26 cellular contexts compared by ENCODE assay signal in genomic region chr11:61106906-61107470, GRCh38. TPM values are rescaled to one million over a fixed set of nuclear protein-coding genes. Genes with fewer than 3 reads are reported as not detected.
DNase-seq lines count a peak whose midpoint lies in the region; ATAC-seq, FAIRE-seq and TF ChIP-seq lines count a peak whose summit lies in the region.
"Had no signal": no experiment of that assay in that cellular context is flagged by ENCODE, and none has a peak within 500 bp of the region (broad histone marks: within the 10 kb centered on the region; RNA-seq: fewer than 3 reads in every experiment).

No MANE protein-coding gene starts in this region.

- H3K9me3 ChIP-seq in CD4-positive, alpha-beta T cell (ENCODE audit: control insufficient read depth, low read length): no peaks in the 10 kb centered on the region
- H3K9me3 ChIP-seq: gastroesophageal sphincter, HAP-1, ovary, SJCRH30, transverse colon had no signal

- no peak overlapping the region for H3K27ac Mint-ChIP-seq in activated CD4-positive, alpha-beta T cell treated with anti-CD3 and anti-CD28 coated beads for 36 hours
- H3K27ac Mint-ChIP-seq in CD4-positive, alpha-beta T cell: no peak overlapping the region
- H3K27ac Mint-ChIP-seq in activated naive CD8-positive, alpha-beta T cell: peak overlapping the region; percentile 97
- peak overlapping the region; percentile 78 for H3K27ac Mint-ChIP-seq in neural crest cell (ENCODE audit: unreplicated experiment)

- intact Hi-C loops in activated CD4-positive, alpha-beta T cell treated with anti-CD3 and anti-CD28 coated beads for 36 hours (cut with DNase I, micrococcal nuclease): no loop called here
- intact Hi-C loops in CD4-positive, alpha-beta T cell (cut with DNase I, micrococcal nuclease): no loop called here

- peaks cover 65% of the 10 kb centered on the region for H3K4me1 Mint-ChIP-seq in activated CD4-positive, alpha-beta T cell treated with anti-CD3 and anti-CD28 coated beads for 36 hours
- peaks cover 85% of the 10 kb centered on the region for H3K4me1 Mint-ChIP-seq in CD4-positive, alpha-beta T cell (ENCODE audit: low read depth)
- H3K4me1 Mint-ChIP-seq in activated naive CD8-positive, alpha-beta T cell (ENCODE audit: low read depth): peaks cover 82% of the 10 kb centered on the region
- H3K4me1 Mint-ChIP-seq in neural crest cell: no peaks in the 10 kb centered on the region

- TF ChIP-seq CTCF in CD4-positive, alpha-beta T cell (IDR thresholded peaks at IDR 0.05): no peak
- no peak for TF ChIP-seq CTCF in neural crest cell (conservative IDR thresholded peaks at IDR 0.05)

- CTCF ChIA-PET in activated CD4-positive, alpha-beta T cell treated with anti-CD3 and anti-CD28 coated beads for 36 hours (lab: Charles Lee): interaction anchor here (0.6 to 1.4 kb wide), 3 partner anchors 15 to 137 kb away, joined by 3 to 5 read pairs (median 3); no protein-coding TSS in a partner anchor
- CTCF ChIA-PET in CD4-positive, alpha-beta T cell (lab: Charles Lee): interaction anchor here (1.1 to 1.8 kb wide), 4 partner anchors 16 to 46 kb away, joined by 3 to 4 read pairs (median 3); no protein-coding TSS in a partner anchor

- ATAC-seq in activated CD4-positive, alpha-beta T cell treated with anti-CD3 and anti-CD28 coated beads for 36 hours: no peak
- no peak for ATAC-seq in CD4-positive, alpha-beta T cell (ENCODE audit: poor library complexity)
- ATAC-seq: gastroesophageal sphincter, right cardiac atrium had no signal

- POLR2A ChIA-PET in activated CD4-positive, alpha-beta T cell treated with anti-CD3 and anti-CD28 coated beads for 36 hours (lab: Charles Lee): interaction anchor here (0.6 to 1.5 kb wide), 4 partner anchors 83 to 201 kb away, joined by 3 to 5 read pairs (median 4); partner anchors contain the start of gene PRPF19
- POLR2A ChIA-PET in CD4-positive, alpha-beta T cell (lab: Charles Lee): interaction anchor here (0.7 to 3.2 kb wide), 13 partner anchors 12 to 132 kb away, joined by 3 to 22 read pairs (median 6); no protein-coding TSS in a partner anchor

- no peak overlapping the region for H3K4me3 Mint-ChIP-seq in activated CD4-positive, alpha-beta T cell treated with anti-CD3 and anti-CD28 coated beads for 36 hours
- no peak overlapping the region for H3K4me3 Mint-ChIP-seq in CD4-positive, alpha-beta T cell
- H3K4me3 Mint-ChIP-seq in activated naive CD8-positive, alpha-beta T cell: peak overlapping the region; percentile 74
- H3K4me3 Mint-ChIP-seq in neural crest cell: no peak overlapping the region
- H3K4me3 Mint-ChIP-seq: immature natural killer cell had no signal

- H3K27me3 ChIP-seq in CD4-positive, alpha-beta T cell (ENCODE audit: control insufficient read depth, insufficient read depth, low read length): no peaks in the 10 kb centered on the region
- H3K27me3 ChIP-seq: cardiac muscle cell, gastroesophageal sphincter, ovary, SJCRH30, transverse colon had no signal

- H3K27ac ChIP-seq in CD4-positive, alpha-beta T cell (ENCODE audit: low read depth, low read length): peak overlapping the region; percentile 67
- H3K27ac ChIP-seq: cardiac muscle cell, gastroesophageal sphincter, ovary, SJCRH30, transverse colon had no signal

- peak; percentile 52 for DNase-seq in activated CD4-positive, alpha-beta T cell treated with anti-CD3 and anti-CD28 coated beads for 36 hours
- DNase-seq in activated CD4-positive, alpha-beta T cell treated with anti-CD3 and anti-CD28 coated beads for 48 hours: no peak
- DNase-seq in CD4-positive, alpha-beta T cell: peak in 1 of 10 experiments; percentile 38
- DNase-seq in neural crest cell (ENCODE audit: low read depth, low spot score) (no peak), HTR-8/SVneo (ENCODE audit: insufficient read length, low spot score) (no peak), DMS 273 (lab: John Stamatoyannopoulos, UW; ENCODE audit: unreplicated experiment) (no peak), T-helper 9 cell (no peak)
- DNase-seq: 8988T; activated CD8-positive, alpha-beta memory T cell treated with anti-CD3 and anti-CD28 coated beads for 24 hours; amygdala; DMS53; GDM1; hippocampal formation; immature natural killer cell; mesenchymal stem cell; NCI-H187; NCI-H69; ovary; right cardiac atrium; SJCRH30; transverse colon had no signal

- peaks cover 95% of the 10 kb centered on the region for H3K36me3 Mint-ChIP-seq in activated CD4-positive, alpha-beta T cell treated with anti-CD3 and anti-CD28 coated beads for 36 hours (ENCODE audit: low read depth)
- peaks cover 83% of the 10 kb centered on the region for H3K36me3 Mint-ChIP-seq in CD4-positive, alpha-beta T cell (ENCODE audit: low read depth)
- H3K36me3 Mint-ChIP-seq in activated naive CD8-positive, alpha-beta T cell: peaks cover 27% of the 10 kb centered on the region
- no peaks in the 10 kb centered on the region for H3K36me3 Mint-ChIP-seq in neural crest cell (ENCODE audit: low read depth)
- H3K36me3 Mint-ChIP-seq: immature natural killer cell had no signal

- no peak for FAIRE-seq in HTR-8/SVneo (lab: Jason Lieb, UNC)
- FAIRE-seq: RCC 7860 had no signal

- H3K9me3 Mint-ChIP-seq in activated CD4-positive, alpha-beta T cell treated with anti-CD3 and anti-CD28 coated beads for 36 hours (ENCODE audit: low read depth): no peaks in the 10 kb centered on the region
- no peaks in the 10 kb centered on the region for H3K9me3 Mint-ChIP-seq in CD4-positive, alpha-beta T cell
- no peaks in the 10 kb centered on the region for H3K9me3 Mint-ChIP-seq in activated naive CD8-positive, alpha-beta T cell (ENCODE audit: low read depth)
- H3K9me3 Mint-ChIP-seq in neural crest cell: no peaks in the 10 kb centered on the region
- H3K9me3 Mint-ChIP-seq: immature natural killer cell had no signal

- H3K27me3 Mint-ChIP-seq in activated CD4-positive, alpha-beta T cell treated with anti-CD3 and anti-CD28 coated beads for 36 hours: no peaks in the 10 kb centered on the region
- no peaks in the 10 kb centered on the region for H3K27me3 Mint-ChIP-seq in CD4-positive, alpha-beta T cell
- no peaks in the 10 kb centered on the region for H3K27me3 Mint-ChIP-seq in activated naive CD8-positive, alpha-beta T cell
- H3K27me3 Mint-ChIP-seq in neural crest cell (ENCODE audit: low read depth): no peaks in the 10 kb centered on the region

RNA-seq across cellular contexts. Expression of gene CD5, which starts 4.7 kb away (rescaled TPM):
- total RNA-seq in activated CD4-positive, alpha-beta T cell treated with anti-CD3 and anti-CD28 coated beads for 36 hours: 100 to 1,000 TPM; 298 to 399 TPM
- total RNA-seq in CD4-positive, alpha-beta T cell: 100 to 1,000 TPM; 421 to 423 TPM
- total RNA-seq in neural crest cell: not detected in 2 replicates
- total RNA-seq: cardiac muscle cell had no signal

RNA-seq across cellular contexts. Expression of gene VPS37C, which starts 54.2 kb away (rescaled TPM):
- 10 to 100 TPM in 1 of 2 experiments, 1 to 10 TPM in 1; 9.5 to 10.6 TPM for total RNA-seq in activated CD4-positive, alpha-beta T cell treated with anti-CD3 and anti-CD28 coated beads for 36 hours
- total RNA-seq in CD4-positive, alpha-beta T cell: 1 to 10 TPM; 1.8 to 2.0 TPM
- 25.8 and 26.0 TPM in 2 replicates for total RNA-seq in neural crest cell

Comparison
In these comparisons a context has a peak if more than half of its experiments do, and no peak if none do; other contexts are left out.
1. H3K27ac Mint-ChIP-seq: peak in activated naive CD8-positive, alpha-beta T cell (single experiment) and neural crest cell (single experiment); none in activated CD4-positive, alpha-beta T cell treated with anti-CD3 and anti-CD28 coated beads for 36 hours (single experiment) and CD4-positive, alpha-beta T cell (single experiment).
2. RNA of gene CD5, which starts 4.7 kb away (total RNA-seq): 421 to 423 TPM in CD4-positive, alpha-beta T cell and 298 to 399 TPM in activated CD4-positive, alpha-beta T cell treated with anti-CD3 and anti-CD28 coated beads for 36 hours; not detected in neural crest cell; every median in the first group is over 100 times any median in the second.